ENCODE assay signal across 27 cellular contexts in genomic region chr2:139359818-139360217, GRCh38.
DNase-seq lines count a peak whose midpoint lies in the region; ATAC-seq and TF ChIP-seq lines count a peak whose summit lies in the region.
"Had no signal": no experiment of that assay in that cellular context is flagged by ENCODE, and none has a peak within 500 bp of the region (broad histone marks: within the 10 kb centered on the region; RNA-seq: fewer than 3 reads in every experiment).

No MANE protein-coding gene starts in this region.

- H3K9me3 ChIP-seq in mucosa of descending colon, result no peaks in the 10 kb centered on the region
- H3K9me3 ChIP-seq: A549; BE2C; BLaER1; BLaER1 treated with 17β-estradiol and CSF1 and Interleukin-3, amounts not matched to agents 10 nM and 100 nM; Caco-2 had no signal

- no peak overlapping the region for H3K4me3 ChIP-seq in mucosa of descending colon
- H3K4me3 ChIP-seq: A549; BLaER1; BLaER1 treated with 17β-estradiol and CSF1 and Interleukin-3, amounts not matched to agents 10 nM and 100 nM had no signal

- no peak for TF ChIP-seq CTCF in mucosa of descending colon (IDR thresholded peaks at IDR 0.05)

- ATAC-seq in left colon (peak; percentile 72), mucosa of descending colon (peak; percentile 62), HG02571 (IDR thresholded peaks at IDR 0.05; ENCODE audit: unreplicated experiment) (no peak)
- ATAC-seq: A549; CD8-positive, alpha-beta T cell had no signal

- DNase-seq in left colon, result no peak
- no peak for DNase-seq in mucosa of descending colon
- no peak for DNase-seq in activated effector memory CD4-positive, alpha-beta T cell treated with anti-CD3 and anti-CD28 coated beads, Interleukin-2, amount 50 U/mL, for 16 hours
- DNase-seq: 8988T; ACHN; AML-193; BE2C; C1 segment of cervical spinal cord; Caco-2; Calu3; CD4-positive, alpha-beta memory T cell; CD4-positive, alpha-beta T cell; CD4-positive, CD25-positive, alpha-beta regulatory T cell; CD8-positive, alpha-beta memory T cell; CD8-positive, alpha-beta T cell; COR-L47; DMS 273 treated with DMSO at 0.1 percent for 48 hours; DMS153; DMS53; DMS79; DMS79 treated with DMSO at 0.1 percent for 48 hours; DND-41; EL had no signal

- intact Hi-C loops in left colon (cut with DNase I, micrococcal nuclease) (no loop called here), mucosa of descending colon (cut with DNase I, micrococcal nuclease) (no loop called here)

- H3K36me3 ChIP-seq in mucosa of descending colon (ENCODE audit: low read depth), result no peaks in the 10 kb centered on the region
- H3K36me3 ChIP-seq: BE2C; BLaER1; BLaER1 treated with 17β-estradiol and CSF1 and Interleukin-3, amounts not matched to agents 10 nM and 100 nM had no signal

- H3K4me1 ChIP-seq in mucosa of descending colon (ENCODE audit: low read depth), result peaks cover 8% of the 10 kb centered on the region
- H3K4me1 ChIP-seq: A549; BE2C; BLaER1; BLaER1 treated with 17β-estradiol and CSF1 and Interleukin-3, amounts not matched to agents 10 nM and 100 nM; Caco-2 had no signal
